Comparison of ENCODE assay signal across 9 cellular contexts in genomic region chr9:84296146-84296843, GRCh38. TPM values are rescaled to one million over a fixed set of nuclear protein-coding genes. Genes with fewer than 3 reads are reported as not detected.
DNase-seq lines count a peak whose midpoint lies in the region; ATAC-seq, FAIRE-seq and TF ChIP-seq lines count a peak whose summit lies in the region.
"Had no signal": no experiment of that assay in that cellular context is flagged by ENCODE, and none has a peak within 500 bp of the region (broad histone marks: within the 10 kb centered on the region; RNA-seq: fewer than 3 reads in every experiment).

No MANE protein-coding gene starts in this region.

- peak overlapping the region in 3 of 11 experiments; percentile 33 to 59 (median 38); a peak in 5 of 22 replicates for H3K9ac ChIP-seq in BLaER1 treated with 17β-estradiol and CSF1 and Interleukin-3, amounts not matched to agents 10 nM and 100 nM
- no peak overlapping the region for H3K9ac ChIP-seq in trophoblast cell (ENCODE audit: low read length)

- no peak overlapping the region for H3K23ac ChIP-seq in trophoblast cell (ENCODE audit: low read length)

- no peaks in the 10 kb centered on the region for H4K20me1 ChIP-seq in BLaER1 treated with 17β-estradiol and CSF1 and Interleukin-3, amounts not matched to agents 10 nM and 100 nM

- no CpG with 5 or more reads among the region's 7 CpGs for WGBS in trophoblast cell (ENCODE audit: extremely low coverage, insufficient coverage, insufficient read length)

- no peaks in the 10 kb centered on the region for H3K79me1 ChIP-seq in trophoblast cell (ENCODE audit: low read length)

- no peaks in the 10 kb centered on the region for H3K9me3 Mint-ChIP-seq in activated naive CD4-positive, alpha-beta T cell treated with anti-CD3 and anti-CD28 coated beads, Interleukin-2, amount 10 ng/mL, durations not matched to agents 7 days and 5 days
- H3K9me3 Mint-ChIP-seq in type B pancreatic cell: no peaks in the 10 kb centered on the region

- H2BK12ac ChIP-seq in trophoblast cell (ENCODE audit: low read length): no peak overlapping the region

- H2AFZ ChIP-seq in trophoblast cell (ENCODE audit: insufficient read depth, low read length, poor library complexity): no peak overlapping the region

- H3K36me3 ChIP-seq in BLaER1 treated with 17β-estradiol and CSF1 and Interleukin-3, amounts not matched to agents 10 nM and 100 nM: no peaks in the 10 kb centered on the region
- H3K36me3 ChIP-seq in trophoblast cell (ENCODE audit: control insufficient read depth in 1 of 2, insufficient read depth in 2 of 2, low read length in 2 of 2): no peaks in the 10 kb centered on the region
- H3K36me3 ChIP-seq: thoracic aorta had no signal

- no peak overlapping the region for H3K18ac ChIP-seq in trophoblast cell (ENCODE audit: low read length)

- H3K4me1 ChIP-seq in BLaER1 treated with 17β-estradiol and CSF1 and Interleukin-3, amounts not matched to agents 10 nM and 100 nM: peaks cover 14 to 58% (median 25%) of the 10 kb centered on the region in 10 experiments
- no peaks in the 10 kb centered on the region for H3K4me1 ChIP-seq in trophoblast cell (ENCODE audit: control insufficient read depth in 1 of 2, insufficient read depth in 2 of 2, low read length in 2 of 2)

- H3K4me2 ChIP-seq in BLaER1 treated with 17β-estradiol and CSF1 and Interleukin-3, amounts not matched to agents 10 nM and 100 nM: peak overlapping the region in 8 of 11 experiments; percentile 12 to 85 (median 46); a peak in 14 of 22 replicates
- no peak overlapping the region for H3K4me2 ChIP-seq in trophoblast cell (ENCODE audit: low read length)

- CTCF ChIA-PET in activated naive CD4-positive, alpha-beta T cell treated with anti-CD3 and anti-CD28 coated beads, Interleukin-2, amount 10 ng/mL, durations not matched to agents 7 days and 5 days (lab: Charles Lee): interaction anchor here (0.6 to 6.4 kb wide), 10 partner anchors 9 to 461 kb away, joined by 4 to 63 read pairs (median 6); partner anchors contain the start of gene KIF27

- no peak overlapping the region for H4K8ac ChIP-seq in trophoblast cell (ENCODE audit: low read depth, low read length)

- TF ChIP-seq CTCF in type B pancreatic cell (conservative IDR thresholded peaks at IDR 0.05) (no peak), D721Med (IDR thresholded peaks at IDR 0.05; ENCODE audit: insufficient read depth, missing control alignments) (no peak)

- no peak overlapping the region for H3K4me3 Mint-ChIP-seq in activated naive CD4-positive, alpha-beta T cell treated with anti-CD3 and anti-CD28 coated beads, Interleukin-2, amount 10 ng/mL, durations not matched to agents 7 days and 5 days
- H3K4me3 Mint-ChIP-seq in type B pancreatic cell: no peak overlapping the region

- no peaks in the 10 kb centered on the region for H3K27me3 ChIP-seq in BLaER1 treated with 17β-estradiol and CSF1 and Interleukin-3, amounts not matched to agents 10 nM and 100 nM
- no peaks in the 10 kb centered on the region for H3K27me3 ChIP-seq in trophoblast cell (ENCODE audit: insufficient read depth, low read length)

- H4K91ac ChIP-seq in trophoblast cell (ENCODE audit: low read depth, low read length): no peak overlapping the region

- no peak overlapping the region for H3K14ac ChIP-seq in trophoblast cell (ENCODE audit: low read length)

- H3K27ac Mint-ChIP-seq in activated naive CD4-positive, alpha-beta T cell treated with anti-CD3 and anti-CD28 coated beads, Interleukin-2, amount 10 ng/mL, durations not matched to agents 7 days and 5 days: peak overlapping the region; percentile 90
- no peak overlapping the region for H3K27ac Mint-ChIP-seq in type B pancreatic cell

- no peaks in the 10 kb centered on the region for H3K27me3 Mint-ChIP-seq in activated naive CD4-positive, alpha-beta T cell treated with anti-CD3 and anti-CD28 coated beads, Interleukin-2, amount 10 ng/mL, durations not matched to agents 7 days and 5 days
- H3K27me3 Mint-ChIP-seq in type B pancreatic cell: no peaks in the 10 kb centered on the region

- H3K79me2 ChIP-seq in trophoblast cell (ENCODE audit: control insufficient read depth, insufficient read depth, low read length, poor library complexity): no peaks in the 10 kb centered on the region

- no peak overlapping the region for H4K12ac ChIP-seq in trophoblast cell (ENCODE audit: low read depth, low read length)

- peak overlapping the region in 4 of 11 experiments; percentile 27 to 75 (median 65); a peak in 7 of 22 replicates for H3K27ac ChIP-seq in BLaER1 treated with 17β-estradiol and CSF1 and Interleukin-3, amounts not matched to agents 10 nM and 100 nM
- no peak overlapping the region for H3K27ac ChIP-seq in trophoblast cell (ENCODE audit: low read depth, low read length)
- H3K27ac ChIP-seq: thoracic aorta had no signal

- peaks cover 2% of the 10 kb centered on the region for H3K36me3 Mint-ChIP-seq in activated naive CD4-positive, alpha-beta T cell treated with anti-CD3 and anti-CD28 coated beads, Interleukin-2, amount 10 ng/mL, durations not matched to agents 7 days and 5 days
- no peaks in the 10 kb centered on the region for H3K36me3 Mint-ChIP-seq in type B pancreatic cell

- no peak overlapping the region for H2BK5ac ChIP-seq in trophoblast cell (ENCODE audit: low read depth, low read length, poor library complexity)

- ATAC-seq in GM21367 (IDR thresholded peaks at IDR 0.05; ENCODE audit: unreplicated experiment): peak; percentile 48

- H3K4me1 Mint-ChIP-seq in activated naive CD4-positive, alpha-beta T cell treated with anti-CD3 and anti-CD28 coated beads, Interleukin-2, amount 10 ng/mL, durations not matched to agents 7 days and 5 days: peaks cover 61% of the 10 kb centered on the region
- H3K4me1 Mint-ChIP-seq in type B pancreatic cell (ENCODE audit: unreplicated experiment): no peaks in the 10 kb centered on the region

- H3K9me3 ChIP-seq in BLaER1 treated with 17β-estradiol and CSF1 and Interleukin-3, amounts not matched to agents 10 nM and 100 nM (replicated peaks in 1 of 11): no peaks in the 10 kb centered on the region
- H3K9me3 ChIP-seq in trophoblast cell (ENCODE audit: insufficient read depth, low read depth, low read length): no peaks in the 10 kb centered on the region
- H3K9me3 ChIP-seq: thoracic aorta had no signal

- FAIRE-seq in HTR-8/SVneo (lab: Jason Lieb, UNC) (no peak), D721Med (lab: Jason Lieb, UNC) (no peak)

- DNase-seq in HTR-8/SVneo (ENCODE audit: insufficient read length, low spot score) (peak; percentile 18), trophoblast cell (peak; percentile 54 to 65), type B pancreatic cell (ENCODE audit: extremely low spot score, unreplicated experiment) (no peak), nucleus accumbens (lab: John Stamatoyannopoulos, UW) (no peak), D721Med (ENCODE audit: insufficient read length, low spot score) (no peak)
- DNase-seq in activated naive CD4-positive, alpha-beta T cell treated with anti-CD3 and anti-CD28 coated beads, Interleukin-2, amount 10 ng/mL, durations not matched to agents 7 days and 5 days: peak; percentile 39

- H3K4me3 ChIP-seq in BLaER1 treated with 17β-estradiol and CSF1 and Interleukin-3, amounts not matched to agents 10 nM and 100 nM: no peak overlapping the region
- no peak overlapping the region for H3K4me3 ChIP-seq in trophoblast cell (ENCODE audit: low read depth, low read length)
- H3K4me3 ChIP-seq: thoracic aorta had no signal

- no peak overlapping the region for H2BK120ac ChIP-seq in trophoblast cell (ENCODE audit: insufficient read depth, low read length, poor library complexity)

- no peak overlapping the region for H2AK5ac ChIP-seq in trophoblast cell (ENCODE audit: low read length)

- no peak overlapping the region for H3K4ac ChIP-seq in trophoblast cell (ENCODE audit: low read depth, low read length)

RNA-seq across cellular contexts. Expression of gene SLC28A3, which starts 44.3 kb away (rescaled TPM):
- 2.6 and 2.8 TPM in 2 replicates for polyA plus RNA-seq in trophoblast cell (2013)
- total RNA-seq in type B pancreatic cell (ENCODE audit: low replicate concordance): 2.4 and 7.2 TPM in 2 replicates

Comparison
In these comparisons a context has a peak if more than half of its experiments do, and no peak if none do; other contexts are left out.
1. DNase-seq: peak in HTR-8/SVneo (single experiment), activated naive CD4-positive, alpha-beta T cell treated with anti-CD3 and anti-CD28 coated beads, Interleukin-2, amount 10 ng/mL, durations not matched to agents 7 days and 5 days (single experiment) and trophoblast cell (2 of 2); none in type B pancreatic cell (single experiment), nucleus accumbens (0 of 56) and D721Med (single experiment).